ENCODE assay signal across 11 cellular contexts in the genomic region with DNA sequence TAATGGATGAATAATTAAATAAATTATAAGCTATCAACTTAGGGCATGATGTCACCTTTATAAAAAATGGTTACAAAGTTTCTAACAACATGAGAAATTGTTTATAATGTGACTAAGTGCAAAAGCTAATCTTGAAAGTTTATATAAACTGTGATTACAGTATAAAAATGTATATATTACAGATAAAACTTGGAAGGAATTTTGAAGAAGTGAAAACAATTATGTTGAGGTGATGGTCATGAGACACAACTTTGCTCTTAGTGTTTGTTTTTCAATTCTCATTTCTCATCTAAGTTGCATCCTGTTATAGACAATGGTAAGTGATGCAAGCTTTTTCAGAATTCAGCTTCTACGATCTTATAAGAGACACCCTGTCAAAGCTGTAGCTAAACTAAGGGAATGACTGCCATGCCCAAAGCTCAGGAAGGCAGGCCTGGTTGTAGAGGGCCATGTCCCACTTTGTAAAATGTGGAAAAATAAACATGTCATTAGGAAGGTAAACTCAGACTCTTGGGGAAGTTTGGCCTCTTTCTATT. TPM values are rescaled to one million over a fixed set of nuclear protein-coding genes. Genes with fewer than 3 reads are reported as not detected.
DNase-seq lines count a peak whose midpoint lies in the region; ATAC-seq and TF ChIP-seq lines count a peak whose summit lies in the region.
"Had no signal": no experiment of that assay in that cellular context is flagged by ENCODE, and none has a peak within 500 bp of the region (broad histone marks: within the 10 kb centered on the region; RNA-seq: fewer than 3 reads in every experiment).

No MANE protein-coding gene starts in this region.

- peaks cover 11 to 17% of the 10 kb centered on the region in 2 donors for H3K9me3 Mint-ChIP-seq in activated naive CD4-positive, alpha-beta T cell treated with anti-CD3 and anti-CD28 coated beads, Interleukin-2, amount 50 U/mL, for 72 hours

- DNase-seq in brain microvascular endothelial cell (no peak), C1 segment of cervical spinal cord (lab: John Stamatoyannopoulos, UW) (no peak), posterior vena cava (ENCODE audit: low spot score) (no peak), HuH-7.5 (ENCODE audit: low spot score) (no peak)
- DNase-seq in activated naive CD4-positive, alpha-beta T cell treated with anti-CD3 and anti-CD28 coated beads, Interleukin-2, amount 50 U/mL, for 72 hours (ENCODE audit: low spot score in 2 of 2) = no peak
- DNase-seq: CD8-positive, alpha-beta memory T cell; NCI-H226 had no signal

- in situ Hi-C loops in brain microvascular endothelial cell (cut with HindIII; ENCODE audit: low pct_ligation_motif_present, low sequenced_read_pairs) = no loop called here

- H3K36me3 Mint-ChIP-seq in activated naive CD4-positive, alpha-beta T cell treated with anti-CD3 and anti-CD28 coated beads, Interleukin-2, amount 50 U/mL, for 72 hours = no peaks in the 10 kb centered on the region
- H3K36me3 Mint-ChIP-seq: CD8-positive, alpha-beta memory T cell had no signal

- peak; percentile 83 for ATAC-seq in GM18499 (IDR thresholded peaks at IDR 0.05; ENCODE audit: insufficient read depth, unreplicated experiment)
- ATAC-seq in GM21447 (IDR thresholded peaks at IDR 0.05; ENCODE audit: unreplicated experiment) = peak; percentile 84
- peak; percentile 83 for ATAC-seq in HG03108 (IDR thresholded peaks at IDR 0.05; ENCODE audit: unreplicated experiment)
- ATAC-seq in activated naive CD4-positive, alpha-beta T cell treated with anti-CD3 and anti-CD28 coated beads, Interleukin-2, amount 50 U/mL, for 72 hours = no peak

- H3K27ac ChIP-seq in brain microvascular endothelial cell = peak overlapping the region; percentile 58

- no peaks in the 10 kb centered on the region for H3K27me3 ChIP-seq in brain microvascular endothelial cell (replicated peaks)

- no peaks in the 10 kb centered on the region for H3K36me3 ChIP-seq in brain microvascular endothelial cell (replicated peaks)

- H3K27ac Mint-ChIP-seq in activated naive CD4-positive, alpha-beta T cell treated with anti-CD3 and anti-CD28 coated beads, Interleukin-2, amount 50 U/mL, for 72 hours = no peak overlapping the region
- H3K27ac Mint-ChIP-seq: CD8-positive, alpha-beta memory T cell had no signal

- TF ChIP-seq CTCF in brain microvascular endothelial cell (IDR thresholded peaks at IDR 0.05; ENCODE audit: low read depth, low read length, missing control alignments) = no peak

- intact Hi-C loops in posterior vena cava (cut with DNase I) = no loop called here

- no peak overlapping the region for H3K4me3 ChIP-seq in brain microvascular endothelial cell (ENCODE audit: low read depth, low read length)
- H3K4me3 ChIP-seq: smooth muscle cell had no signal

RNA-seq across cellular contexts. Expression of a gene that starts 23.9 kb away (rescaled TPM):
- total RNA-seq in activated naive CD4-positive, alpha-beta T cell treated with anti-CD3 and anti-CD28 coated beads, Interleukin-2, amount 50 U/mL, for 72 hours = not detected
- under 1 TPM; 0.46 to 0.67 TPM for total RNA-seq in posterior vena cava

Comparison
In these comparisons a context has a peak if more than half of its experiments do, and no peak if none do; other contexts are left out.
1. ATAC-seq: peak in GM18499 (single experiment), GM21447 (single experiment) and HG03108 (single experiment); none in activated naive CD4-positive, alpha-beta T cell treated with anti-CD3 and anti-CD28 coated beads, Interleukin-2, amount 50 U/mL, for 72 hours (0 of 2).